ENCODE assay signal across 17 cellular contexts in genomic region chr5:34542818-34543217, GRCh38.
DNase-seq lines count a peak whose midpoint lies in the region; ATAC-seq and TF ChIP-seq lines count a peak whose summit lies in the region.
"Had no signal": no experiment of that assay in that cellular context is flagged by ENCODE, and none has a peak within 500 bp of the region (broad histone marks: within the 10 kb centered on the region; RNA-seq: fewer than 3 reads in every experiment).

No MANE protein-coding gene starts in this region.

- no peak overlapping the region for H3K4ac ChIP-seq in trophoblast cell (ENCODE audit: low read depth, low read length)

- H3K4me3 ChIP-seq in GM12865 (ENCODE audit: low read depth, low read length) (no peak overlapping the region), trophoblast cell (ENCODE audit: low read depth, low read length) (no peak overlapping the region)
- H3K4me3 ChIP-seq: A549, GM23338 had no signal

- H3K4me3 Mint-ChIP-seq in WTC11: no peak overlapping the region
- no peak overlapping the region for H3K4me3 Mint-ChIP-seq in osteocyte (ENCODE audit: unreplicated experiment)
- H3K4me3 Mint-ChIP-seq: CD4-positive, alpha-beta memory T cell; GM23338 had no signal

- no peaks in the 10 kb centered on the region for H3K27me3 ChIP-seq in trophoblast cell (ENCODE audit: insufficient read depth, low read length)

- no peak overlapping the region for H3K27ac ChIP-seq in trophoblast cell (ENCODE audit: low read depth, low read length)
- H3K27ac ChIP-seq: A549 had no signal

- no peak overlapping the region for H3K23ac ChIP-seq in trophoblast cell (ENCODE audit: low read length)

- H3K4me2 ChIP-seq in trophoblast cell (ENCODE audit: low read length): no peak overlapping the region
- H3K4me2 ChIP-seq: A549, GM23338 had no signal

- H3K18ac ChIP-seq in trophoblast cell (ENCODE audit: low read length): no peak overlapping the region

- H2BK12ac ChIP-seq in trophoblast cell (ENCODE audit: low read length): no peak overlapping the region

- POLR2A ChIA-PET in WTC11 (lab: Charles Lee): no interaction called here

- H3K79me2 ChIP-seq in trophoblast cell (ENCODE audit: control insufficient read depth, insufficient read depth, low read length, poor library complexity): no peaks in the 10 kb centered on the region

- TF ChIP-seq CTCF in GM12865 (IDR thresholded peaks at IDR 0.05; ENCODE audit: insufficient read depth, low read depth, low read length, missing control alignments) (no peak), WTC11 (IDR thresholded peaks at IDR 0.05) (no peak), osteocyte (IDR thresholded peaks at IDR 0.05) (no peak)

- H3K36me3 Mint-ChIP-seq in WTC11 (peaks cover 62% of the 10 kb centered on the region), osteocyte (ENCODE audit: unreplicated experiment) (no peaks in the 10 kb centered on the region)

- H3K14ac ChIP-seq in trophoblast cell (ENCODE audit: low read length): no peak overlapping the region

- H2BK5ac ChIP-seq in trophoblast cell (ENCODE audit: low read depth, low read length, poor library complexity): no peak overlapping the region

- H2AK5ac ChIP-seq in trophoblast cell (ENCODE audit: low read length): no peak overlapping the region

- peaks cover 16% of the 10 kb centered on the region for H3K79me1 ChIP-seq in trophoblast cell (ENCODE audit: low read length)

- no peak overlapping the region for H4K12ac ChIP-seq in trophoblast cell (ENCODE audit: low read depth, low read length)

- no peaks in the 10 kb centered on the region for H3K9me3 ChIP-seq in trophoblast cell (ENCODE audit: insufficient read depth, low read depth, low read length)

- H4K91ac ChIP-seq in trophoblast cell (ENCODE audit: low read depth, low read length): peak overlapping the region; percentile 22

- H3K27me3 Mint-ChIP-seq in WTC11 (ENCODE audit: low read depth) (peaks cover 3% of the 10 kb centered on the region; the same call in 1 of the 2 replicates), osteocyte (ENCODE audit: unreplicated experiment) (peaks cover 4% of the 10 kb centered on the region)

- H3K36me3 ChIP-seq in trophoblast cell (ENCODE audit: control insufficient read depth in 1 of 2, insufficient read depth in 2 of 2, low read length in 2 of 2): no peaks in the 10 kb centered on the region

- H3K9ac ChIP-seq in trophoblast cell (ENCODE audit: low read length): no peak overlapping the region

- CTCF ChIA-PET in WTC11 (lab: Charles Lee): no interaction called here

- no peak overlapping the region for H2BK120ac ChIP-seq in trophoblast cell (ENCODE audit: insufficient read depth, low read length, poor library complexity)

- ATAC-seq in WTC11: no peak
- ATAC-seq: A549, GM23338 had no signal

- peaks cover 2 to 6% of the 10 kb centered on the region in 2 experiments for H3K4me1 ChIP-seq in trophoblast cell (ENCODE audit: control insufficient read depth in 1 of 2, insufficient read depth in 2 of 2, low read length in 2 of 2)
- H3K4me1 ChIP-seq: A549 had no signal

- H3K27ac Mint-ChIP-seq in WTC11: 0 out of 2 replicates have a peak overlapping the region, but pooled peaks have one; percentile 10
- no peak overlapping the region for H3K27ac Mint-ChIP-seq in osteocyte (ENCODE audit: unreplicated experiment)
- H3K27ac Mint-ChIP-seq: CD4-positive, alpha-beta memory T cell; GM23338 had no signal

- no peak overlapping the region for H2AFZ ChIP-seq in trophoblast cell (ENCODE audit: insufficient read depth, low read length, poor library complexity)
- H2AFZ ChIP-seq: GM23338 had no signal

- H3K4me1 Mint-ChIP-seq in WTC11: peaks cover 73% of the 10 kb centered on the region
- H3K4me1 Mint-ChIP-seq in osteocyte (ENCODE audit: unreplicated experiment): peaks cover 6% of the 10 kb centered on the region
- H3K4me1 Mint-ChIP-seq: CD4-positive, alpha-beta memory T cell had no signal

- no peak overlapping the region for H4K8ac ChIP-seq in trophoblast cell (ENCODE audit: low read depth, low read length)

- DNase-seq in GM12865 (ENCODE audit: low read depth) (peak; percentile 25), WTC11 (ENCODE audit: low spot score) (no peak), trophoblast cell (no peak), osteocyte (ENCODE audit: extremely low spot score, unreplicated experiment) (no peak), NCI-H2171 treated with DMSO at 0.1 percent for 48 hours (lab: John Stamatoyannopoulos, UW) (no peak), SKM-1 treated with dmso at 0.1 percent for 144 hours (lab: John Stamatoyannopoulos, UW; ENCODE audit: unreplicated experiment) (no peak)
- DNase-seq: 8988T; ACHN; C1 segment of cervical spinal cord; Calu3; CD4-positive, alpha-beta memory T cell; COR-L47; DMS53; DND-41; HCEC 1CT had no signal

- WGBS in trophoblast cell (ENCODE audit: extremely low coverage, insufficient coverage, insufficient read length): no CpG with 5 or more reads among the region's 1 CpG

- H3K9me3 Mint-ChIP-seq in WTC11 (peaks cover 61% of the 10 kb centered on the region), osteocyte (ENCODE audit: unreplicated experiment) (peaks cover 8% of the 10 kb centered on the region)

TF ChIP-seq in WTC11, 78 proteins besides CTCF, POLR2A, EP300 and RAD21 (continues in another document):
- no peak for TF ChIP-seq RELA (CRISPR knock-in tag; IDR thresholded peaks at IDR 0.05; ENCODE audit: borderline replicate concordance)
- TF ChIP-seq SOX15 (CRISPR knock-in tag; IDR thresholded peaks at IDR 0.05): no peak
- no peak for TF ChIP-seq GABPB1 (CRISPR knock-in tag; IDR thresholded peaks at IDR 0.05)
- no peak for TF ChIP-seq MYBL2 (CRISPR knock-in tag; IDR thresholded peaks at IDR 0.05)
- no peak for TF ChIP-seq ATF1 (CRISPR knock-in tag; IDR thresholded peaks at IDR 0.05)
- no peak for TF ChIP-seq KAT7 (CRISPR knock-in tag; IDR thresholded peaks at IDR 0.05; ENCODE audit: borderline replicate concordance)
- TF ChIP-seq FOXJ3 (CRISPR knock-in tag; IDR thresholded peaks at IDR 0.05; ENCODE audit: borderline replicate concordance): no peak
- TF ChIP-seq, protein P1, sequence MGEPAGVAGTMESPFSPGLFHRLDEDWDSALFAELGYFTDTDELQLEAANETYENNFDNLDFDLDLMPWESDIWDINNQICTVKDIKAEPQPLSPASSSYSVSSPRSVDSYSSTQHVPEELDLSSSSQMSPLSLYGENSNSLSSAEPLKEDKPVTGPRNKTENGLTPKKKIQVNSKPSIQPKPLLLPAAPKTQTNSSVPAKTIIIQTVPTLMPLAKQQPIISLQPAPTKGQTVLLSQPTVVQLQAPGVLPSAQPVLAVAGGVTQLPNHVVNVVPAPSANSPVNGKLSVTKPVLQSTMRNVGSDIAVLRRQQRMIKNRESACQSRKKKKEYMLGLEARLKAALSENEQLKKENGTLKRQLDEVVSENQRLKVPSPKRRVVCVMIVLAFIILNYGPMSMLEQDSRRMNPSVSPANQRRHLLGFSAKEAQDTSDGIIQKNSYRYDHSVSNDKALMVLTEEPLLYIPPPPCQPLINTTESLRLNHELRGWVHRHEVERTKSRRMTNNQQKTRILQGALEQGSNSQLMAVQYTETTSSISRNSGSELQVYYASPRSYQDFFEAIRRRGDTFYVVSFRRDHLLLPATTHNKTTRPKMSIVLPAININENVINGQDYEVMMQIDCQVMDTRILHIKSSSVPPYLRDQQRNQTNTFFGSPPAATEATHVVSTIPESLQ (CRISPR knock-in tag; IDR thresholded peaks at IDR 0.05): no peak
- TF ChIP-seq ZNF396 (CRISPR knock-in tag; IDR thresholded peaks at IDR 0.05; ENCODE audit: borderline replicate concordance): no peak
- TF ChIP-seq ERG (CRISPR knock-in tag; IDR thresholded peaks at IDR 0.05): no peak
- TF ChIP-seq, protein P2, sequence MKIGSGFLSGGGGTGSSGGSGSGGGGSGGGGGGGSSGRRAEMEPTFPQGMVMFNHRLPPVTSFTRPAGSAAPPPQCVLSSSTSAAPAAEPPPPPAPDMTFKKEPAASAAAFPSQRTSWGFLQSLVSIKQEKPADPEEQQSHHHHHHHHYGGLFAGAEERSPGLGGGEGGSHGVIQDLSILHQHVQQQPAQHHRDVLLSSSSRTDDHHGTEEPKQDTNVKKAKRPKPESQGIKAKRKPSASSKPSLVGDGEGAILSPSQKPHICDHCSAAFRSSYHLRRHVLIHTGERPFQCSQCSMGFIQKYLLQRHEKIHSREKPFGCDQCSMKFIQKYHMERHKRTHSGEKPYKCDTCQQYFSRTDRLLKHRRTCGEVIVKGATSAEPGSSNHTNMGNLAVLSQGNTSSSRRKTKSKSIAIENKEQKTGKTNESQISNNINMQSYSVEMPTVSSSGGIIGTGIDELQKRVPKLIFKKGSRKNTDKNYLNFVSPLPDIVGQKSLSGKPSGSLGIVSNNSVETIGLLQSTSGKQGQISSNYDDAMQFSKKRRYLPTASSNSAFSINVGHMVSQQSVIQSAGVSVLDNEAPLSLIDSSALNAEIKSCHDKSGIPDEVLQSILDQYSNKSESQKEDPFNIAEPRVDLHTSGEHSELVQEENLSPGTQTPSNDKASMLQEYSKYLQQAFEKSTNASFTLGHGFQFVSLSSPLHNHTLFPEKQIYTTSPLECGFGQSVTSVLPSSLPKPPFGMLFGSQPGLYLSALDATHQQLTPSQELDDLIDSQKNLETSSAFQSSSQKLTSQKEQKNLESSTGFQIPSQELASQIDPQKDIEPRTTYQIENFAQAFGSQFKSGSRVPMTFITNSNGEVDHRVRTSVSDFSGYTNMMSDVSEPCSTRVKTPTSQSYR (CRISPR knock-in tag; IDR thresholded peaks at IDR 0.05): no peak
